1 cellular context compared by ENCODE assay signal in the genomic region with DNA sequence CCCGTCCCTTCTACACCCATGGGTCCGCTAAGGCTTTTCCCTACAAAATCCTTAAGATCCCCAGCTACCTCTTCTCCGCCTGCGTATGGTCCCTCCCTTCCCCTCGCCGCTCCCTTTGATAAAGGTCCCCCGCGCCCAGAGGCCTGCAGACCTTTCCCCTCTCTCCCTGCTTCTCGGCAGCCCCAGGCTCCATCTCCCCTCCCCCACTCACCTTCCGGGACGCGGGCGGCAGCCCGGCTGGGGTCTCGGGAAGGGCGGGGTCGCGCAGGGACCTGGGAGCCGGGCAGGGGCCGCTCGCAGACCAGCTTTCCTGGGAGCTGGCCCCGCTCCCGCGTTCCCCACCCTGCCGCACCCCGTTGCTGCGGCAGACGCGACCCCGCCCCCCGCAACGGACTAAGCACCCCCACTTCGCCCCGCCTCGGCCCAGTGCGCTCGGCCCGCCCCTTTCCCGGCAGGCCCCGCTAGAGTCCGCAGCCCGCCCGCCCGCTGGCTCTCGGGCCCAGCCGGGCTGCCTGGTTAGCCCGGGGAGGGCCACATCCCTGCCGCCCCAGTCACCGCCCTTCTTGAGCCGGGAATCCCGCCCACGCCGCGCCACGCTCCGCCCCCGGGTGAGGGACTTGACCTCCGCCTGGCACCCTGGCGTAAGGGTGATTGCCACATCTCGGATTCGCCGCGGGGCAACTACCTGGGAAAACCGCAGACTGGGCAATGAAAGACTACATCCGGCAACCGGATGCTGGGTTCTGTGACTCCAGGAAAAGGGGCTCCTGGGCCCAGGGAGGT.
TF ChIP-seq lines count a peak whose summit lies in the region.

A gene with protein sequence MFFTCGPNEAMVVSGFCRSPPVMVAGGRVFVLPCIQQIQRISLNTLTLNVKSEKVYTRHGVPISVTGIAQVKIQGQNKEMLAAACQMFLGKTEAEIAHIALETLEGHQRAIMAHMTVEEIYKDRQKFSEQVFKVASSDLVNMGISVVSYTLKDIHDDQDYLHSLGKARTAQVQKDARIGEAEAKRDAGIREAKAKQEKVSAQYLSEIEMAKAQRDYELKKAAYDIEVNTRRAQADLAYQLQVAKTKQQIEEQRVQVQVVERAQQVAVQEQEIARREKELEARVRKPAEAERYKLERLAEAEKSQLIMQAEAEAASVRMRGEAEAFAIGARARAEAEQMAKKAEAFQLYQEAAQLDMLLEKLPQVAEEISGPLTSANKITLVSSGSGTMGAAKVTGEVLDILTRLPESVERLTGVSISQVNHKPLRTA (minus strand): TSS at position 372 of the 783 bp plus-strand sequence. CDS start 498 bp downstream, outside the sequence.

TF ChIP-seq in HepG2, 621 proteins besides CTCF, POLR2A, EP300 and RAD21 (continued from another document and continues in another):
- TF ChIP-seq ZNF362 (CRISPR knock-in tag; IDR thresholded peaks at IDR 0.05; ENCODE audit: borderline replicate concordance) = peak; percentile 11; the same call in 1 of the 2 replicates
- TF ChIP-seq ZHX2 (IDR thresholded peaks at IDR 0.05; ENCODE audit: low read depth) = no peak
- TF ChIP-seq ZHX2 (CRISPR knock-in tag; IDR thresholded peaks at IDR 0.05; ENCODE audit: borderline replicate concordance) = no peak
- TF ChIP-seq ZNF512B (CRISPR knock-in tag; IDR thresholded peaks at IDR 0.05; ENCODE audit: borderline replicate concordance) = no peak
- TF ChIP-seq IKZF4 (CRISPR knock-in tag; IDR thresholded peaks at IDR 0.05; ENCODE audit: borderline replicate concordance, low read depth, not compliant biosample characterization) = no peak
- peak; percentile 96; the same call in 1 of the 2 replicates for TF ChIP-seq ZNF33A (CRISPR knock-in tag; IDR thresholded peaks at IDR 0.05; ENCODE audit: borderline replicate concordance)
- TF ChIP-seq ZSCAN22 (CRISPR knock-in tag; IDR thresholded peaks at IDR 0.05) = peak; percentile 64
- peak; percentile 26 for TF ChIP-seq STAG1 (CRISPR knock-in tag; IDR thresholded peaks at IDR 0.05)
- TF ChIP-seq BRD4 (CRISPR knock-in tag; IDR thresholded peaks at IDR 0.05) = peak; percentile 38; the same call in 1 of the 2 replicates
- TF ChIP-seq ZNF260 (CRISPR knock-in tag; IDR thresholded peaks at IDR 0.05; ENCODE audit: borderline replicate concordance, low read depth) = peak; percentile 82
- peak; percentile 99 for TF ChIP-seq RXRA (CRISPR knock-in tag; IDR thresholded peaks at IDR 0.05)
- TF ChIP-seq, protein P1, sequence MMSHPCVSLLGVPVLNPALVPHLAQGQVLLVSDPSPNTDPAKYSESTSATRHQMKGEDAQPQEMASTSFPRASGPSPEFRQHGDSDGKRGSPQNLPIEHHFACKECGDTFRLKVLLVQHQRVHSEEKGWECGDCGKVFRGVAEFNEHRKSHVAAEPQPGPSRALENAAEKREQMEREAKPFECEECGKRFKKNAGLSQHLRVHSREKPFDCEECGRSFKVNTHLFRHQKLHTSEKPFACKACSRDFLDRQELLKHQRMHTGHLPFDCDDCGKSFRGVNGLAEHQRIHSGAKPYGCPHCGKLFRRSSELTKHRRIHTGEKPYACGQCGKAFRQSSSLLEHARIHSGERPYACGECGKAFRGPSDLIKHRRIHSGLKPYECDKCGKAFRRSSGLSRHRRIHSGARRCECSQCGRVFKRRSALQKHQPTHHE (CRISPR knock-in tag; IDR thresholded peaks at IDR 0.05; ENCODE audit: borderline replicate concordance) = peak; percentile 89; the same call in 1 of the 2 replicates
- peak; percentile 45 for TF ChIP-seq MNT (IDR thresholded peaks at IDR 0.05)
- TF ChIP-seq CCDC6 (CRISPR knock-in tag; IDR thresholded peaks at IDR 0.05) = peak; percentile 95
- TF ChIP-seq GLI4 (CRISPR knock-in tag; IDR thresholded peaks at IDR 0.05; ENCODE audit: borderline replicate concordance) = peak; percentile 79; the same call in 1 of the 2 replicates
- peak; percentile 27; the same call in 1 of the 2 replicates for TF ChIP-seq ZNF33B (CRISPR knock-in tag; IDR thresholded peaks at IDR 0.05)
- 0 out of 2 replicates have a peak, but pooled peaks have one; percentile 36 for TF ChIP-seq RBAK (CRISPR knock-in tag; IDR thresholded peaks at IDR 0.05)
- TF ChIP-seq SMAD9 (CRISPR knock-in tag; IDR thresholded peaks at IDR 0.05) = 0 out of 2 replicates have a peak, but pooled peaks have one; percentile 78
- peak; percentile 88 for TF ChIP-seq POGZ (CRISPR knock-in tag; IDR thresholded peaks at IDR 0.05)
- TF ChIP-seq KDM5B (CRISPR knock-in tag; IDR thresholded peaks at IDR 0.05; ENCODE audit: borderline replicate concordance) = peak; percentile 95
- TF ChIP-seq, protein P2, sequence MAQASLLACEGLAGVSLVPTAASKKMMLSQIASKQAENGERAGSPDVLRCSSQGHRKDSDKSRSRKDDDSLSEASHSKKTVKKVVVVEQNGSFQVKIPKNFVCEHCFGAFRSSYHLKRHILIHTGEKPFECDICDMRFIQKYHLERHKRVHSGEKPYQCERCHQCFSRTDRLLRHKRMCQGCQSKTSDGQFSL (CRISPR knock-in tag; IDR thresholded peaks at IDR 0.05) = peak; percentile 82; the same call in 1 of the 2 replicates
- TF ChIP-seq, protein P3, sequence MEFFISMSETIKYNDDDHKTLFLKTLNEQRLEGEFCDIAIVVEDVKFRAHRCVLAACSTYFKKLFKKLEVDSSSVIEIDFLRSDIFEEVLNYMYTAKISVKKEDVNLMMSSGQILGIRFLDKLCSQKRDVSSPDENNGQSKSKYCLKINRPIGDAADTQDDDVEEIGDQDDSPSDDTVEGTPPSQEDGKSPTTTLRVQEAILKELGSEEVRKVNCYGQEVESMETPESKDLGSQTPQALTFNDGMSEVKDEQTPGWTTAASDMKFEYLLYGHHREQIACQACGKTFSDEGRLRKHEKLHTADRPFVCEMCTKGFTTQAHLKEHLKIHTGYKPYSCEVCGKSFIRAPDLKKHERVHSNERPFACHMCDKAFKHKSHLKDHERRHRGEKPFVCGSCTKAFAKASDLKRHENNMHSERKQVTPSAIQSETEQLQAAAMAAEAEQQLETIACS (CRISPR knock-in tag; IDR thresholded peaks at IDR 0.05) = peak; percentile 50; the same call in 1 of the 2 replicates
- peak; percentile 5; the same call in 1 of the 2 replicates for TF ChIP-seq BHLHE40 (IDR thresholded peaks at IDR 0.05; ENCODE audit: low read length)
- TF ChIP-seq THAP8 (CRISPR knock-in tag; IDR thresholded peaks at IDR 0.05; ENCODE audit: borderline replicate concordance) = peak; percentile 93
- TF ChIP-seq PHF21A (CRISPR knock-in tag; IDR thresholded peaks at IDR 0.05) = peak; percentile 87
- TF ChIP-seq DNMT1 (CRISPR knock-in tag; IDR thresholded peaks at IDR 0.05) = peak; percentile 58
- TF ChIP-seq ZNF333 (CRISPR knock-in tag; IDR thresholded peaks at IDR 0.05; ENCODE audit: borderline replicate concordance) = peak; percentile 71; the same call in 1 of the 2 replicates
- no peak for TF ChIP-seq USF2 (IDR thresholded peaks at IDR 0.05; ENCODE audit: low read depth, low read length)
- no peak; the same call in 1 of the 2 replicates for TF ChIP-seq USF2 (CRISPR knock-in tag; IDR thresholded peaks at IDR 0.05; ENCODE audit: borderline replicate concordance)
- TF ChIP-seq KDM1A (CRISPR knock-in tag; IDR thresholded peaks at IDR 0.05) = no peak
